ENCODE assay signal across 8 cellular contexts in genomic region chr6:44172759-44173500, GRCh38. TPM values are rescaled to one million over a fixed set of nuclear protein-coding genes. Genes with fewer than 3 reads are reported as not detected.
A peak's percentile ranks its signal among the peaks of the same experiment; 100 is the strongest.
DNase-seq lines count a peak whose midpoint lies in the region; ATAC-seq, FAIRE-seq and TF ChIP-seq lines count a peak whose summit lies in the region.

No MANE protein-coding gene starts in this region.

- H3K79me2 ChIP-seq in Loucy (ENCODE audit: insufficient read depth, low read length) = no peaks in the 10 kb centered on the region

- H3K4me3 ChIP-seq in Loucy (ENCODE audit: low read length, poor library complexity, severe bottlenecking) (no peak overlapping the region), upper lobe of right lung (no peak overlapping the region)

- H3K9ac ChIP-seq in Loucy (ENCODE audit: low read depth, low read length, poor library complexity, severe bottlenecking) = no peak overlapping the region

- no peak for FAIRE-seq in D721Med (lab: Jason Lieb, UNC)

- no peak overlapping the region for H3K27ac ChIP-seq in upper lobe of right lung

- DNase-seq in D721Med (ENCODE audit: insufficient read length, low spot score) = peak; percentile 84
- peak; percentile 86 for DNase-seq in SK-MEL-5 (ENCODE audit: low read depth, low spot score)
- peak; percentile 47 to 69 (median 64) for DNase-seq in activated naive CD4-positive, alpha-beta T cell (lab: John Stamatoyannopoulos, UW)
- DNase-seq in glomerular visceral epithelial cell (ENCODE audit: extremely low spot score) = peak; percentile 92
- peak; percentile 95 for DNase-seq in posterior vena cava (ENCODE audit: low spot score)
- peak; percentile 89 for DNase-seq in upper lobe of right lung

- ATAC-seq in GM21526 (IDR thresholded peaks at IDR 0.05; ENCODE audit: low FRiP score, unreplicated experiment) (peak; percentile 54), upper lobe of right lung (peak; percentile 97)

- H2AFZ ChIP-seq in Loucy (ENCODE audit: low read length) = no peak overlapping the region; the same call in 1 of the 2 replicates

- in situ Hi-C loops in SK-MEL-5 (cut with HindIII; ENCODE audit: low pct_unique_long_range_greater_than_20kb, low sequenced_read_pairs) = no loop called here

- H3K27me3 ChIP-seq in Loucy (ENCODE audit: insufficient read depth, low read length, poor library complexity, severe bottlenecking) (no peaks in the 10 kb centered on the region), upper lobe of right lung (no peaks in the 10 kb centered on the region)

- no peaks in the 10 kb centered on the region for H4K20me1 ChIP-seq in Loucy (ENCODE audit: insufficient read depth, low read length, poor library complexity, severe bottlenecking)

- H3K9me3 ChIP-seq in Loucy (ENCODE audit: insufficient read depth, low read depth, low read length) (no peaks in the 10 kb centered on the region), upper lobe of right lung (no peaks in the 10 kb centered on the region)

- peak; percentile 85 for TF ChIP-seq CTCF in D721Med (IDR thresholded peaks at IDR 0.05; ENCODE audit: insufficient read depth, missing control alignments)
- peak; percentile 94 for TF ChIP-seq CTCF in Loucy (conservative IDR thresholded peaks at IDR 0.05; ENCODE audit: low read length)
- peak; percentile 88 for TF ChIP-seq CTCF in upper lobe of right lung (IDR thresholded peaks at IDR 0.05)

- intact Hi-C loops in posterior vena cava (cut with DNase I) (loop anchor here (5.0 to 10.0 kb wide), 2 partner anchors 64 to 172 kb away; partner anchors contain the start of gene SPATS1 (in 1 of the 2)), upper lobe of right lung (cut with DNase I) (no loop called here)

- peaks cover 13% of the 10 kb centered on the region for H3K4me1 ChIP-seq in Loucy (ENCODE audit: insufficient read depth, low read length, poor library complexity, severe bottlenecking)
- H3K4me1 ChIP-seq in upper lobe of right lung = peaks cover 7% of the 10 kb centered on the region

- no peaks in the 10 kb centered on the region for H3F3A ChIP-seq in Loucy (ENCODE audit: low read depth)

- H3K9me2 ChIP-seq in Loucy (replicated peaks; ENCODE audit: low read depth, low read length) = no peaks in the 10 kb centered on the region

- no peaks in the 10 kb centered on the region for H3K36me3 ChIP-seq in Loucy (ENCODE audit: insufficient read depth, low read length)
- H3K36me3 ChIP-seq in upper lobe of right lung = no peaks in the 10 kb centered on the region

- H3K4me2 ChIP-seq in Loucy (ENCODE audit: low read depth, low read length, poor library complexity, severe bottlenecking) = no peak overlapping the region

RNA-seq across cellular contexts. Expression of gene CAPN11, which starts 14.3 kb away (rescaled TPM):
- not detected in 2 replicates for total RNA-seq in SK-MEL-5 (2014; rRNA removed; shearing (Covaris generic))
- not detected in 2 replicates for polyA plus RNA-seq in SK-MEL-5 (2015; cell fraction: cytosol; rRNA removed)
- polyA plus RNA-seq in SK-MEL-5 (2015; cell fraction: nucleus; rRNA removed) = not detected in 2 replicates
- total RNA-seq in posterior vena cava = 1 to 10 TPM in 1 of 2 donors, under 1 TPM in 1; 0.24 to 1.5 TPM
- 1.6 TPM for total RNA-seq in upper lobe of right lung

RNA-seq across cellular contexts. Expression of gene MYMX, which starts 43.8 kb away (rescaled TPM):
- not detected in 2 replicates for total RNA-seq in SK-MEL-5 (2014; rRNA removed; shearing (Covaris generic))
- polyA plus RNA-seq in SK-MEL-5 (2015; cell fraction: cytosol; rRNA removed) = not detected in 2 replicates
- not detected in 2 replicates for polyA plus RNA-seq in SK-MEL-5 (2015; cell fraction: nucleus; rRNA removed)
- 1 to 10 TPM in 1 of 2 donors, not detected in 1; 1.5 TPM for total RNA-seq in posterior vena cava
- 0.52 TPM for total RNA-seq in upper lobe of right lung

RNA-seq across cellular contexts. Expression of gene TMEM63B, which starts 45.6 kb away (rescaled TPM):
- 23.6 and 27.6 TPM in 2 replicates for total RNA-seq in SK-MEL-5 (2014; rRNA removed; shearing (Covaris generic))
- 55.1 and 71.9 TPM in 2 replicates for polyA plus RNA-seq in SK-MEL-5 (2015; cell fraction: cytosol; rRNA removed)
- polyA plus RNA-seq in SK-MEL-5 (2015; cell fraction: nucleus; rRNA removed) = 39.8 and 48.3 TPM in 2 replicates
- 10 to 100 TPM; 23.7 to 28.1 TPM for total RNA-seq in posterior vena cava
- total RNA-seq in upper lobe of right lung = 119 TPM

RNA-seq across cellular contexts. Expression of gene MRPL14, which starts 45.7 kb away (rescaled TPM):
- 60.0 and 61.2 TPM in 2 replicates for total RNA-seq in SK-MEL-5 (2014; rRNA removed; shearing (Covaris generic))
- 42.0 and 60.3 TPM in 2 replicates for polyA plus RNA-seq in SK-MEL-5 (2015; cell fraction: cytosol; rRNA removed)
- polyA plus RNA-seq in SK-MEL-5 (2015; cell fraction: nucleus; rRNA removed) = 8.5 and 9.1 TPM in 2 replicates
- total RNA-seq in posterior vena cava (10 to 100 TPM; 26.4 to 33.5 TPM), upper lobe of right lung (94.1 TPM)

RNA-seq across cellular contexts. Expression of gene SLC29A1, which starts 50.5 kb away (rescaled TPM):
- 8.6 and 9.3 TPM in 2 replicates for total RNA-seq in SK-MEL-5 (2014; rRNA removed; shearing (Covaris generic))
- polyA plus RNA-seq in SK-MEL-5 (2015; cell fraction: cytosol; rRNA removed) = 30.6 and 38.5 TPM in 2 replicates
- 97.8 and 99.2 TPM in 2 replicates for polyA plus RNA-seq in SK-MEL-5 (2015; cell fraction: nucleus; rRNA removed)
- total RNA-seq in posterior vena cava (10 to 100 TPM; 76.5 to 80.0 TPM), upper lobe of right lung (59.8 TPM)
